ENCODE assay signal across 15 cellular contexts in the genomic region with DNA sequence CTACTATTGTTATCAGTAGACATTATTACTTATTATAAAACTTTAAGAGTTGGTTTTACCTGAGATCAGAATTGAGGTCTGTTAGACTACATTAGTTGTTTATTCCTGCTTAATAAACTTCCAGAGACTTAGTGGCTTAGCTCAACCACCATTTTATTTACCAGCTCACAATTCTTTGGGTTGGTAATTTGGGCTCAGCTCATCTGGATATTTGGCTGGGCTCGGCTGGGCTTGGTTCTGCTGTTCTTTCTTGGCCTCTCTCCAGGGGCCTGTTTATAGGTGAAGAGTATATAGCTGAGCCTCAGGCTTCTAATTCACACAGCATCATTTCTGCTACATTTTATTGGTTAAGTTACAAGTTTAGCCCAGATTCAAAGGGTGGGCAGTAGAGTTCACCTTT.
"Had no signal": no experiment of that assay in that cellular context is flagged by ENCODE, and none has a peak within 500 bp of the region (broad histone marks: within the 10 kb centered on the region; RNA-seq: fewer than 3 reads in every experiment).

No MANE protein-coding gene starts in this region.

- H3K27me3 ChIP-seq: MG63, SJCRH30 had no signal

- H3K4me3 Mint-ChIP-seq: T-cell, T-helper 17 cell had no signal

- H3K9me3 ChIP-seq: MG63 had no signal

- H3K27me3 Mint-ChIP-seq: T-cell, T-helper 17 cell had no signal

- DNase-seq: MG63, NCI-H1092, NCI-H1436 treated with DMSO at 0.1 percent for 48 hours, NCI-H187 treated with DMSO at 0.1 percent for 48 hours, NCI-H2029, NCI-H524 treated with DMSO at 0.1 percent for 48 hours, NCI-H526 treated with DMSO at 0.1 percent for 48 hours, NCI-H774, PC-9, SHP77, SIG-M5, T-cell, T-helper 17 cell had no signal

- H3K36me3 ChIP-seq: MG63 had no signal

- H3K4me1 Mint-ChIP-seq: T-helper 17 cell had no signal

- H3K4me1 ChIP-seq: SJCRH30 had no signal

- H3K9me3 Mint-ChIP-seq: T-cell had no signal

- H3K4me3 ChIP-seq: MG63, PC-9, SJCRH30, SK-N-MC had no signal

- H3K27ac Mint-ChIP-seq: T-cell, T-helper 17 cell had no signal
